In the genomic region with DNA sequence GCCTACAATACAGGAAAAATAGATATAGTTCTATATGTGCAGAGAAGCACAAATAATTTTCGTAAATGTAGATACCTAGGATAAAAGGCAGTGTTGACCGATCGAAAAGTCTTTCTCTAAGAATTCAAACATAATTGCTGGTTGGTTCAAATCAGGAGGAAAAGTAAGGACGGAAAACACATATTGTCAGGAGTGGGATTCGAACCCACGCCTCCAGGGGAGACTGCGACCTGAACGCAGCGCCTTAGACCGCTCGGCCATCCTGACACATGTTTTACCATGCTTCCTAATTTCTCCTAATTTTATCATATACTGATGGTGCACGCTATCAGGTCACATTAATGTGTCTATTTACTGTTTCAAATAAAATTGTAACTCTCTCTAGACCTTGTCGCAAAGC, we compare ENCODE assay signal across 1 cellular context.
TF ChIP-seq lines count a peak whose summit lies in the region.

No MANE protein-coding gene starts in this region.

TF ChIP-seq in GM12878, 131 proteins besides CTCF, POLR2A, EP300 and RAD21:
- TF ChIP-seq SREBF2 (IDR thresholded peaks at IDR 0.05; ENCODE audit: low read length) (peak; percentile 84), RAD51 (IDR thresholded peaks at IDR 0.05) (peak; percentile 33; the same call in 1 of the 2 replicates), CBX5 (IDR thresholded peaks at IDR 0.05; ENCODE audit: low read depth) (0 out of 2 replicates have a peak, but pooled peaks have one; percentile 11), ZNF24 (IDR thresholded peaks at IDR 0.05) (peak; percentile 99), ZSCAN29 (IDR thresholded peaks at IDR 0.05) (peak; percentile 91), GABPA (IDR thresholded peaks at IDR 0.05; ENCODE audit: low read depth) (0 out of 2 replicates have a peak, but pooled peaks have one; percentile 21), IKZF1 (conservative IDR thresholded peaks at IDR 0.05) (peak; percentile 26; the same call in 1 of the 2 replicates), SMARCA5 (IDR thresholded peaks at IDR 0.05) (peak; percentile 95), ZNF217 (IDR thresholded peaks at IDR 0.05) (peak; percentile 89), NR2F1 (conservative IDR thresholded peaks at IDR 0.05) (0 out of 2 replicates have a peak, but pooled peaks have one; percentile 21), RUNX3 (IDR thresholded peaks at IDR 0.05; ENCODE audit: low read length) (peak; percentile 34; the same call in 1 of the 2 replicates), TARDBP (IDR thresholded peaks at IDR 0.05; ENCODE audit: borderline replicate concordance) (peak; percentile 91; the same call in 1 of the 2 replicates), YY1 (IDR thresholded peaks at IDR 0.05; ENCODE audit: low read depth, low read length) (peak; percentile 56; the same call in 1 of the 2 replicates), RELA (IDR thresholded peaks at IDR 0.05; ENCODE audit: borderline replicate concordance, partially characterized antibody) (peak; percentile 57)
- TF ChIP-seq, protein P1, sequence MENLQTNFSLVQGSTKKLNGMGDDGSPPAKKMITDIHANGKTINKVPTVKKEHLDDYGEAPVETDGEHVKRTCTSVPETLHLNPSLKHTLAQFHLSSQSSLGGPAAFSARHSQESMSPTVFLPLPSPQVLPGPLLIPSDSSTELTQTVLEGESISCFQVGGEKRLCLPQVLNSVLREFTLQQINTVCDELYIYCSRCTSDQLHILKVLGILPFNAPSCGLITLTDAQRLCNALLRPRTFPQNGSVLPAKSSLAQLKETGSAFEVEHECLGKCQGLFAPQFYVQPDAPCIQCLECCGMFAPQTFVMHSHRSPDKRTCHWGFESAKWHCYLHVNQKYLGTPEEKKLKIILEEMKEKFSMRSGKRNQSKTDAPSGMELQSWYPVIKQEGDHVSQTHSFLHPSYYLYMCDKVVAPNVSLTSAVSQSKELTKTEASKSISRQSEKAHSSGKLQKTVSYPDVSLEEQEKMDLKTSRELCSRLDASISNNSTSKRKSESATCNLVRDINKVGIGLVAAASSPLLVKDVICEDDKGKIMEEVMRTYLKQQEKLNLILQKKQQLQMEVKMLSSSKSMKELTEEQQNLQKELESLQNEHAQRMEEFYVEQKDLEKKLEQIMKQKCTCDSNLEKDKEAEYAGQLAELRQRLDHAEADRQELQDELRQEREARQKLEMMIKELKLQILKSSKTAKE (IDR thresholded peaks at IDR 0.05; ENCODE audit: low read depth, poor library complexity, severe bottlenecking): peak; percentile 64
- TF ChIP-seq, protein P2, sequence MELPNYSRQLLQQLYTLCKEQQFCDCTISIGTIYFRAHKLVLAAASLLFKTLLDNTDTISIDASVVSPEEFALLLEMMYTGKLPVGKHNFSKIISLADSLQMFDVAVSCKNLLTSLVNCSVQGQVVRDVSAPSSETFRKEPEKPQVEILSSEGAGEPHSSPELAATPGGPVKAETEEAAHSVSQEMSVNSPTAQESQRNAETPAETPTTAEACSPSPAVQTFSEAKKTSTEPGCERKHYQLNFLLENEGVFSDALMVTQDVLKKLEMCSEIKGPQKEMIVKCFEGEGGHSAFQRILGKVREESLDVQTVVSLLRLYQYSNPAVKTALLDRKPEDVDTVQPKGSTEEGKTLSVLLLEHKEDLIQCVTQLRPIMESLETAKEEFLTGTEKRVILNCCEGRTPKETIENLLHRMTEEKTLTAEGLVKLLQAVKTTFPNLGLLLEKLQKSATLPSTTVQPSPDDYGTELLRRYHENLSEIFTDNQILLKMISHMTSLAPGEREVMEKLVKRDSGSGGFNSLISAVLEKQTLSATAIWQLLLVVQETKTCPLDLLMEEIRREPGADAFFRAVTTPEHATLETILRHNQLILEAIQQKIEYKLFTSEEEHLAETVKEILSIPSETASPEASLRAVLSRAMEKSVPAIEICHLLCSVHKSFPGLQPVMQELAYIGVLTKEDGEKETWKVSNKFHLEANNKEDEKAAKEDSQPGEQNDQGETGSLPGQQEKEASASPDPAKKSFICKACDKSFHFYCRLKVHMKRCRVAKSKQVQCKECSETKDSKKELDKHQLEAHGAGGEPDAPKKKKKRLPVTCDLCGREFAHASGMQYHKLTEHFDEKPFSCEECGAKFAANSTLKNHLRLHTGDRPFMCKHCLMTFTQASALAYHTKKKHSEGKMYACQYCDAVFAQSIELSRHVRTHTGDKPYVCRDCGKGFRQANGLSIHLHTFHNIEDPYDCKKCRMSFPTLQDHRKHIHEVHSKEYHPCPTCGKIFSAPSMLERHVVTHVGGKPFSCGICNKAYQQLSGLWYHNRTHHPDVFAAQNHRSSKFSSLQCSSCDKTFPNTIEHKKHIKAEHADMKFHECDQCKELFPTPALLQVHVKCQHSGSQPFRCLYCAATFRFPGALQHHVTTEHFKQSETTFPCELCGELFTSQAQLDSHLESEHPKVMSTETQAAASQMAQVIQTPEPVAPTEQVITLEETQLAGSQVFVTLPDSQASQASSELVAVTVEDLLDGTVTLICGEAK (IDR thresholded peaks at IDR 0.05; ENCODE audit: borderline replicate concordance): peak; percentile 62
